Comparison of ENCODE assay signal across 22 cellular contexts in genomic region chr7:6647080-6647479, GRCh38. TPM values are rescaled to one million over a fixed set of nuclear protein-coding genes. Genes with fewer than 3 reads are reported as not detected.
DNase-seq lines count a peak whose midpoint lies in the region; ATAC-seq and TF ChIP-seq lines count a peak whose summit lies in the region.
"Had no signal": no experiment of that assay in that cellular context is flagged by ENCODE, and none has a peak within 500 bp of the region (broad histone marks: within the 10 kb centered on the region; RNA-seq: fewer than 3 reads in every experiment).

No MANE protein-coding gene starts in this region.

- CTCF ChIA-PET in CD8-positive, alpha-beta T cell (lab: Charles Lee), result no interaction called here

- H3K4me1 Mint-ChIP-seq in CD8-positive, alpha-beta T cell (ENCODE audit: low read depth), result no peaks in the 10 kb centered on the region
- no peaks in the 10 kb centered on the region for H3K4me1 Mint-ChIP-seq in endodermal cell

- H3K4me1 ChIP-seq in heart left ventricle (peaks cover 0 to 8% (median 0%) of the 10 kb centered on the region in 12 donors), left ventricle myocardium inferior (peaks cover 10% of the 10 kb centered on the region), endodermal cell (ENCODE audit: control insufficient read depth, insufficient read depth, low read length) (no peaks in the 10 kb centered on the region), thyroid gland (peaks cover 17 to 35% of the 10 kb centered on the region in 2 donors)
- H3K4me1 ChIP-seq in CD8-positive, alpha-beta T cell (ENCODE audit: insufficient read depth, low read length), result no peaks in the 10 kb centered on the region
- H3K4me1 ChIP-seq: A549 had no signal

- H3K36me3 ChIP-seq in heart left ventricle (peaks cover 0 to 100% (median 68%) of the 10 kb centered on the region in 9 donors), left ventricle myocardium inferior (peaks cover 83% of the 10 kb centered on the region), endodermal cell (ENCODE audit: control insufficient read depth, insufficient read depth, low read length) (peaks cover 25% of the 10 kb centered on the region), thyroid gland (peaks cover 13 to 25% of the 10 kb centered on the region in 2 donors)
- H3K36me3 ChIP-seq in CD8-positive, alpha-beta T cell (ENCODE audit: insufficient read depth, low read length), result peaks cover 31% of the 10 kb centered on the region

- no peak overlapping the region for H3K4me3 Mint-ChIP-seq in CD8-positive, alpha-beta T cell
- H3K4me3 Mint-ChIP-seq in endodermal cell, result no peak overlapping the region
- H3K4me3 Mint-ChIP-seq: IgD-negative memory B cell had no signal

- no peak for TF ChIP-seq POLR2A in heart left ventricle (IDR thresholded peaks at IDR 0.05)
- no peak for TF ChIP-seq POLR2A in thyroid gland (IDR thresholded peaks at IDR 0.05)

- no peak overlapping the region for H3K27ac ChIP-seq in heart left ventricle
- H3K27ac ChIP-seq in left ventricle myocardium inferior (replicated peaks), result no peak overlapping the region
- no peak overlapping the region for H3K27ac ChIP-seq in CD8-positive, alpha-beta T cell (ENCODE audit: low read depth, low read length)
- no peak overlapping the region for H3K27ac ChIP-seq in endodermal cell (ENCODE audit: low read depth, low read length)
- peak overlapping the region; percentile 24 to 61 (median 57) for H3K27ac ChIP-seq in thyroid gland
- H3K27ac ChIP-seq: A549, BLaER1, GM23248 had no signal

- H3K9me3 ChIP-seq in heart left ventricle (peaks cover 0 to 8% (median 0%) of the 10 kb centered on the region in 12 donors), left ventricle myocardium inferior (replicated peaks) (peaks cover 6% of the 10 kb centered on the region), endodermal cell (ENCODE audit: control insufficient read depth, low read length) (no peaks in the 10 kb centered on the region), thyroid gland (no peaks in the 10 kb centered on the region)
- no peaks in the 10 kb centered on the region for H3K9me3 ChIP-seq in CD8-positive, alpha-beta T cell (ENCODE audit: low read length)
- H3K9me3 ChIP-seq: MG63 had no signal

- POLR2A ChIA-PET in CD8-positive, alpha-beta T cell (lab: Charles Lee), result no interaction called here

- DNase-seq in heart left ventricle (peak in 1 of 5 donors; percentile 25), left ventricle myocardium inferior (no peak), endodermal cell (no peak), thyroid gland (no peak), DMS79 (lab: John Stamatoyannopoulos, UW) (no peak)
- no peak for DNase-seq in CD8-positive, alpha-beta T cell
- no peak for DNase-seq in stimulated activated CD4-positive, alpha-beta T cell treated with anti-CD3 and anti-CD28 coated beads, Interleukin-2, amount 100 ng/mL, for 48 hours
- DNase-seq: DMS79 treated with DMSO at 0.1 percent for 48 hours, GM23248, Kasumi-1, MG63, NCI-H1048, NCI-H1436, NCI-H1930, NCI-H345, NCI-H524 treated with DMSO at 0.1 percent for 48 hours, PC-3, RPMI8226 had no signal

- intact Hi-C loops in heart left ventricle (cut with DNase I), result no loop called here
- intact Hi-C loops in left ventricle myocardium inferior (cut with micrococcal nuclease), result no loop called here
- intact Hi-C loops in CD8-positive, alpha-beta T cell (cut with DNase I, micrococcal nuclease), result no loop called here
- intact Hi-C loops in thyroid gland (cut with DNase I), result no loop called here

- H3K27me3 Mint-ChIP-seq in CD8-positive, alpha-beta T cell (ENCODE audit: low read depth), result no peaks in the 10 kb centered on the region
- no peaks in the 10 kb centered on the region for H3K27me3 Mint-ChIP-seq in endodermal cell (ENCODE audit: insufficient read depth)
- H3K27me3 Mint-ChIP-seq: IgD-negative memory B cell had no signal

- peak; percentile 29 to 69 (median 42) for ATAC-seq in heart left ventricle
- ATAC-seq in CD8-positive, alpha-beta T cell, result no peak
- ATAC-seq: A549, HCT116, PC-3 had no signal

- H3K9ac ChIP-seq in endodermal cell (ENCODE audit: extremely low read depth, low read length, poor library complexity, severe bottlenecking), result no peak overlapping the region
- H3K9ac ChIP-seq: BLaER1, GM23248 had no signal

- TF ChIP-seq CTCF in heart left ventricle (IDR thresholded peaks at IDR 0.05), result no peak
- TF ChIP-seq CTCF in left ventricle myocardium inferior (IDR thresholded peaks at IDR 0.05; ENCODE audit: borderline replicate concordance), result no peak
- TF ChIP-seq CTCF in CD8-positive, alpha-beta T cell (IDR thresholded peaks at IDR 0.05), result no peak
- TF ChIP-seq CTCF in endodermal cell (conservative IDR thresholded peaks at IDR 0.05), result no peak
- no peak for TF ChIP-seq CTCF in thyroid gland (IDR thresholded peaks at IDR 0.05)

- H3K9me3 Mint-ChIP-seq in CD8-positive, alpha-beta T cell, result no peaks in the 10 kb centered on the region
- H3K9me3 Mint-ChIP-seq in endodermal cell, result peaks cover 8% of the 10 kb centered on the region

- 63 to 83% (median 73%) methylated on average over 6 to 8 of the region's 8 CpGs for WGBS in heart left ventricle, 4 donors
- WGBS in endodermal cell (ENCODE audit: insufficient coverage in 1 of 2, insufficient read length in 1 of 2), 2 experiments, result 90 to 94% methylated on average over 8 of the region's 8 CpGs
- WGBS in thyroid gland, 2 donors, result 78 to 83% methylated on average over 2 to 7 of the region's 8 CpGs

- peaks cover 84% of the 10 kb centered on the region for H3K36me3 Mint-ChIP-seq in CD8-positive, alpha-beta T cell
- H3K36me3 Mint-ChIP-seq in endodermal cell (ENCODE audit: low read depth), result peaks cover 41% of the 10 kb centered on the region

- H3K27me3 ChIP-seq in heart left ventricle, result no peaks in the 10 kb centered on the region
- no peaks in the 10 kb centered on the region for H3K27me3 ChIP-seq in left ventricle myocardium inferior (ENCODE audit: low read depth)
- no peaks in the 10 kb centered on the region for H3K27me3 ChIP-seq in CD8-positive, alpha-beta T cell (ENCODE audit: insufficient read depth, low read length)
- H3K27me3 ChIP-seq in endodermal cell (ENCODE audit: control insufficient read depth, insufficient read depth, low read length, poor library complexity, severe bottlenecking), result no peaks in the 10 kb centered on the region
- H3K27me3 ChIP-seq in thyroid gland, result no peaks in the 10 kb centered on the region
- H3K27me3 ChIP-seq: BLaER1, MG63 had no signal

- H3K27ac Mint-ChIP-seq in CD8-positive, alpha-beta T cell, result peak overlapping the region; percentile 13
- peak overlapping the region; percentile 41 for H3K27ac Mint-ChIP-seq in endodermal cell

- H3K4me3 ChIP-seq in heart left ventricle, result no peak overlapping the region
- no peak overlapping the region for H3K4me3 ChIP-seq in left ventricle myocardium inferior
- H3K4me3 ChIP-seq in CD8-positive, alpha-beta T cell (ENCODE audit: low read depth, low read length), result no peak overlapping the region
- no peak overlapping the region for H3K4me3 ChIP-seq in endodermal cell (ENCODE audit: low read length)
- no peak overlapping the region for H3K4me3 ChIP-seq in thyroid gland (replicated peaks in 1 of 3)
- H3K4me3 ChIP-seq: A549, BLaER1, GM23248, MG63 had no signal

RNA-seq across cellular contexts. Expression of gene ZNF316, which starts 10.0 kb away (rescaled TPM):
- total RNA-seq in heart left ventricle, result 10 to 100 TPM; 11.0 to 22.9 (median 14.5) TPM
- polyA plus RNA-seq in heart left ventricle, result 10 to 100 TPM; 11.4 to 13.5 TPM
- total RNA-seq in left ventricle myocardium inferior, result 17.7 TPM
- 10 to 100 TPM; 49.3 to 49.5 TPM for total RNA-seq in CD8-positive, alpha-beta T cell
- 10 to 100 TPM; 21.4 to 29.6 TPM for total RNA-seq in endodermal cell
- polyA plus RNA-seq in endodermal cell (2013, experiment 1 of 2), result 33.6 TPM
- polyA plus RNA-seq in endodermal cell (2013, experiment 2 of 2), result 24.9 TPM
- 10 to 100 TPM; 40.6 to 63.7 (median 49.5) TPM for total RNA-seq in thyroid gland

RNA-seq across cellular contexts. Expression of gene ZNF853, which starts 31.7 kb away (rescaled TPM):
- 10 to 100 TPM in 8 of 9 donors, 1 to 10 TPM in 1; 6.6 to 27.8 (median 11.8) TPM for total RNA-seq in heart left ventricle
- polyA plus RNA-seq in heart left ventricle, result 1 to 10 TPM; 3.1 to 5.7 TPM
- total RNA-seq in left ventricle myocardium inferior, result 15.0 TPM
- 1 to 10 TPM; 4.2 to 4.8 TPM for total RNA-seq in CD8-positive, alpha-beta T cell
- 10 to 100 TPM; 14.2 to 17.2 TPM for total RNA-seq in endodermal cell
- 11.1 TPM for polyA plus RNA-seq in endodermal cell (2013, experiment 1 of 2)
- polyA plus RNA-seq in endodermal cell (2013, experiment 2 of 2), result 10.6 TPM
- 10 to 100 TPM; 17.2 to 27.4 (median 22.1) TPM for total RNA-seq in thyroid gland
- polyA plus RNA-seq: GM23248 had no signal

RNA-seq across cellular contexts. Expression of gene INTS15, which starts 57.3 kb away (rescaled TPM):
- total RNA-seq in heart left ventricle (10 to 100 TPM; 11.7 to 22.7 (median 15.3) TPM), left ventricle myocardium inferior (14.4 TPM), endodermal cell (10 to 100 TPM; 34.4 to 38.0 TPM), thyroid gland (10 to 100 TPM; 22.7 to 42.9 (median 31.9) TPM)
- polyA plus RNA-seq in heart left ventricle, result 10 to 100 TPM in 1 of 2 donors, 1 to 10 TPM in 1; 7.1 to 15.6 TPM
- 10 to 100 TPM; 48.8 to 52.3 TPM for total RNA-seq in CD8-positive, alpha-beta T cell
- 36.7 TPM for polyA plus RNA-seq in endodermal cell (2013, experiment 1 of 2)
- 29.4 TPM for polyA plus RNA-seq in endodermal cell (2013, experiment 2 of 2)

RNA-seq across cellular contexts. Expression of gene ZNF12, which starts 59.7 kb away (rescaled TPM):
- 10 to 100 TPM; 11.4 to 20.1 (median 15.0) TPM for total RNA-seq in heart left ventricle
- polyA plus RNA-seq in heart left ventricle, result 10 to 100 TPM in 1 of 2 donors, 1 to 10 TPM in 1; 6.4 to 11.0 TPM
- total RNA-seq in left ventricle myocardium inferior, result 14.2 TPM
- 10 to 100 TPM; 19.5 to 23.1 TPM for total RNA-seq in CD8-positive, alpha-beta T cell
- 10 to 100 TPM; 24.2 to 29.4 TPM for total RNA-seq in endodermal cell
- polyA plus RNA-seq in endodermal cell (2013, experiment 1 of 2), result 20.5 TPM
- 19.9 TPM for polyA plus RNA-seq in endodermal cell (2013, experiment 2 of 2)
- total RNA-seq in thyroid gland, result 10 to 100 TPM; 29.2 to 43.9 (median 31.4) TPM

Comparison
In these comparisons a context has a peak if more than half of its experiments do, and no peak if none do; other contexts are left out.
1. H3K27ac ChIP-seq: peak in thyroid gland (3 of 3); none in heart left ventricle (0 of 12), left ventricle myocardium inferior (single experiment), CD8-positive, alpha-beta T cell (single experiment) and endodermal cell (single experiment).